ENCODE assay signal across 1 cellular context in genomic region chr3:150235799-150236198, GRCh38.
TF ChIP-seq lines count a peak whose summit lies in the region.

No MANE protein-coding gene starts in this region.

TF ChIP-seq in WTC11, 78 proteins besides CTCF, POLR2A, EP300 and RAD21 (continued from another document):
- TF ChIP-seq, protein P1, sequence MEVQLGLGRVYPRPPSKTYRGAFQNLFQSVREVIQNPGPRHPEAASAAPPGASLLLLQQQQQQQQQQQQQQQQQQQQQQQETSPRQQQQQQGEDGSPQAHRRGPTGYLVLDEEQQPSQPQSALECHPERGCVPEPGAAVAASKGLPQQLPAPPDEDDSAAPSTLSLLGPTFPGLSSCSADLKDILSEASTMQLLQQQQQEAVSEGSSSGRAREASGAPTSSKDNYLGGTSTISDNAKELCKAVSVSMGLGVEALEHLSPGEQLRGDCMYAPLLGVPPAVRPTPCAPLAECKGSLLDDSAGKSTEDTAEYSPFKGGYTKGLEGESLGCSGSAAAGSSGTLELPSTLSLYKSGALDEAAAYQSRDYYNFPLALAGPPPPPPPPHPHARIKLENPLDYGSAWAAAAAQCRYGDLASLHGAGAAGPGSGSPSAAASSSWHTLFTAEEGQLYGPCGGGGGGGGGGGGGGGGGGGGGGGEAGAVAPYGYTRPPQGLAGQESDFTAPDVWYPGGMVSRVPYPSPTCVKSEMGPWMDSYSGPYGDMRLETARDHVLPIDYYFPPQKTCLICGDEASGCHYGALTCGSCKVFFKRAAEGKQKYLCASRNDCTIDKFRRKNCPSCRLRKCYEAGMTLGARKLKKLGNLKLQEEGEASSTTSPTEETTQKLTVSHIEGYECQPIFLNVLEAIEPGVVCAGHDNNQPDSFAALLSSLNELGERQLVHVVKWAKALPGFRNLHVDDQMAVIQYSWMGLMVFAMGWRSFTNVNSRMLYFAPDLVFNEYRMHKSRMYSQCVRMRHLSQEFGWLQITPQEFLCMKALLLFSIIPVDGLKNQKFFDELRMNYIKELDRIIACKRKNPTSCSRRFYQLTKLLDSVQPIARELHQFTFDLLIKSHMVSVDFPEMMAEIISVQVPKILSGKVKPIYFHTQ (CRISPR knock-in tag; IDR thresholded peaks at IDR 0.05) = no peak
- TF ChIP-seq PRDM15 (CRISPR knock-in tag; IDR thresholded peaks at IDR 0.05) (no peak), ZNF532 (CRISPR knock-in tag; IDR thresholded peaks at IDR 0.05; ENCODE audit: borderline replicate concordance) (no peak), TEAD1 (CRISPR knock-in tag; IDR thresholded peaks at IDR 0.05) (no peak), GRHL2 (CRISPR knock-in tag; IDR thresholded peaks at IDR 0.05; ENCODE audit: insufficient replicate concordance, severe bottlenecking) (no peak), NFE2L1 (CRISPR knock-in tag; IDR thresholded peaks at IDR 0.05) (no peak), ZNF232 (CRISPR knock-in tag; IDR thresholded peaks at IDR 0.05) (no peak), FOXP1 (CRISPR knock-in tag; IDR thresholded peaks at IDR 0.05; ENCODE audit: borderline replicate concordance) (no peak), MAX (CRISPR knock-in tag; IDR thresholded peaks at IDR 0.05) (no peak), NR2C2 (CRISPR knock-in tag; IDR thresholded peaks at IDR 0.05) (no peak), TCF7 (CRISPR knock-in tag; IDR thresholded peaks at IDR 0.05; ENCODE audit: low read depth) (no peak)
- TF ChIP-seq, protein P2, sequence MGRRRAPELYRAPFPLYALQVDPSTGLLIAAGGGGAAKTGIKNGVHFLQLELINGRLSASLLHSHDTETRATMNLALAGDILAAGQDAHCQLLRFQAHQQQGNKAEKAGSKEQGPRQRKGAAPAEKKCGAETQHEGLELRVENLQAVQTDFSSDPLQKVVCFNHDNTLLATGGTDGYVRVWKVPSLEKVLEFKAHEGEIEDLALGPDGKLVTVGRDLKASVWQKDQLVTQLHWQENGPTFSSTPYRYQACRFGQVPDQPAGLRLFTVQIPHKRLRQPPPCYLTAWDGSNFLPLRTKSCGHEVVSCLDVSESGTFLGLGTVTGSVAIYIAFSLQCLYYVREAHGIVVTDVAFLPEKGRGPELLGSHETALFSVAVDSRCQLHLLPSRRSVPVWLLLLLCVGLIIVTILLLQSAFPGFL (CRISPR knock-in tag; IDR thresholded peaks at IDR 0.05; ENCODE audit: borderline replicate concordance) = no peak
- TF ChIP-seq, protein P3, sequence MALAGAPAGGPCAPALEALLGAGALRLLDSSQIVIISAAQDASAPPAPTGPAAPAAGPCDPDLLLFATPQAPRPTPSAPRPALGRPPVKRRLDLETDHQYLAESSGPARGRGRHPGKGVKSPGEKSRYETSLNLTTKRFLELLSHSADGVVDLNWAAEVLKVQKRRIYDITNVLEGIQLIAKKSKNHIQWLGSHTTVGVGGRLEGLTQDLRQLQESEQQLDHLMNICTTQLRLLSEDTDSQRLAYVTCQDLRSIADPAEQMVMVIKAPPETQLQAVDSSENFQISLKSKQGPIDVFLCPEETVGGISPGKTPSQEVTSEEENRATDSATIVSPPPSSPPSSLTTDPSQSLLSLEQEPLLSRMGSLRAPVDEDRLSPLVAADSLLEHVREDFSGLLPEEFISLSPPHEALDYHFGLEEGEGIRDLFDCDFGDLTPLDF (CRISPR knock-in tag; IDR thresholded peaks at IDR 0.05) = no peak
